ENCODE assay signal across 8 cellular contexts in the genomic region with DNA sequence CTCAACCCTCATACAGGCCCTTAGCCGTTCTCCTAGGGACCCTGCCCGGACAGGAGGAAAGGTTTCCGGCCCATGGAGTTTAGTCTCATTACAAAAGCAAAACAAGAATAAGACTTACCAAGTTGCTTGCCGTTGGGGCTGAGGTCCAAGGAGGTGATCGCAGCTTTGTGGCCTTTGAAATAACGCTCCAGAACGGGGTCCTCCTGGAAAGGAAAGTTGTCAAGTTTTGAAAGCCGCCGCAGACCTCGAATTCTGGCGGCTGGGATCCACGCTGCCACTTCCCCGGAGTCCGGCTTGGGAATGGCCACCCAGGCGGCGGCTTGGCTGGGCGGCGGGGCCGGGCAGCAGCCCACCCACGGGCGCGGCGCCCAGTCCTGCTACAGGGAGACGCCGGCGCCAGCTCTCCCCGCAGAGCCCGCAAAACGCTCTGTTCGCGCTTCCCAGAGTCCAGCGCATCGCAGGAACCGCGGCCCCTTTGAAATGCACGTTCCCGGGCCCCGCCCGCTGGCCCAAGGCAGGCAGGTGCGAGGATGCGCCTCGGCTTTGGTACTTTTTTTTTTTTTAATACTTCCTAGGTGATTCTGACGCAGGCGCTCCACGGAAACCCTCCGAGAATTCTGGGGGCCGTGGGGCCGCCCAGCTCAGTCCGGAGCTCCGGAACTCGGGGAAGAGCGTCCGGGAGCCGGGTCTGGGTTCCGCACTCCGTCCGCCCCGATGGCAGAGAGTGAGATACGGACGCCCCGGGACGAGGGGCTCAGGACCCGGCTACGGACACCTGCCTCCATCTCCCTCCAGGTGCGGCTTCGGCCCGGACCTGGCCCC. TPM values are rescaled to one million over a fixed set of nuclear protein-coding genes. Genes with fewer than 3 reads are reported as not detected.
DNase-seq lines count a peak whose midpoint lies in the region; ATAC-seq and TF ChIP-seq lines count a peak whose summit lies in the region.

No MANE protein-coding gene starts in this region.

- peak overlapping the region; percentile 95 for H3K27ac Mint-ChIP-seq in activated B cell treated with CpG ODN at 0.5 μM for 24 hours

- intact Hi-C loops in activated B cell treated with CpG ODN at 0.5 μM for 24 hours (cut with micrococcal nuclease) (loop anchor here (1.0 to 5.0 kb wide), 4 partner anchors 30 to 727 kb away; no protein-coding TSS in a partner anchor), colonic mucosa (cut with DNase I) (loop anchor here (2.0 to 10.0 kb wide), 4 partner anchors 54 to 960 kb away; partner anchors contain the start of gene DUSP6), right lobe of liver (cut with DNase I) (loop anchor here in 1 of 2 donors (10.0 kb wide), 1 partner anchor 50 kb away; no protein-coding TSS in a partner anchor)

- ATAC-seq in GM21786 (IDR thresholded peaks at IDR 0.05; ENCODE audit: unreplicated experiment) (peak; percentile 20), activated B cell treated with CpG ODN at 0.5 μM for 24 hours (ENCODE audit: low read depth) (peak; percentile 17), right lobe of liver (peak; percentile 34 to 55 (median 44))

- no peak for TF ChIP-seq CTCF in GM10248 (IDR thresholded peaks at IDR 0.05; ENCODE audit: control extremely low read depth, extremely low read depth, low read depth, missing control alignments)
- no peak for TF ChIP-seq CTCF in activated B cell treated with CpG ODN at 0.5 μM for 24 hours (IDR thresholded peaks at IDR 0.05)
- TF ChIP-seq CTCF in colonic mucosa (IDR thresholded peaks at IDR 0.05), result no peak
- TF ChIP-seq CTCF in right lobe of liver (IDR thresholded peaks at IDR 0.05), result no peak

- no peak for TF ChIP-seq POLR2A in right lobe of liver (IDR thresholded peaks at IDR 0.05)

- H3K36me3 Mint-ChIP-seq in activated B cell treated with CpG ODN at 0.5 μM for 24 hours (ENCODE audit: low read depth), result peaks cover 26% of the 10 kb centered on the region

- H3K27me3 Mint-ChIP-seq in activated B cell treated with CpG ODN at 0.5 μM for 24 hours, result no peaks in the 10 kb centered on the region

- DNase-seq in GM10248 (ENCODE audit: extremely low spot score), result peak; percentile 60
- peak; percentile 47 for DNase-seq in KBM-7
- DNase-seq in activated B cell treated with CpG ODN at 0.5 μM for 24 hours, result no peak
- DNase-seq in colonic mucosa, result peak; percentile 77
- peak; percentile 68 to 78 (median 71) for DNase-seq in right lobe of liver
- peak; percentile 32 to 47 for DNase-seq in stimulated activated CD4-positive, alpha-beta T cell treated with anti-CD3 and anti-CD28 coated beads, Interleukin-4, amount 100 ng/mL, for 48 hours (ENCODE audit: low read depth in 2 of 2)
- DNase-seq in NCI-H1694 (lab: John Stamatoyannopoulos, UW), result no peak

- H3K27ac ChIP-seq in colonic mucosa, result peak overlapping the region; percentile 96
- H3K27ac ChIP-seq in right lobe of liver, result peak overlapping the region; percentile 81 to 91 (median 82)

- WGBS in right lobe of liver (ENCODE audit: insufficient coverage, low coverage, low lambda C conversion rate, missing lambda C conversion rate), result 0% methylated on average over 10 of the region's 67 CpGs

- peak overlapping the region; percentile 99 for H3K4me3 Mint-ChIP-seq in activated B cell treated with CpG ODN at 0.5 μM for 24 hours

- in situ Hi-C loops in KBM-7 (cut with MboI; ENCODE audit: low pct_unique_long_range_greater_than_20kb, low sequenced_read_pairs), result no loop called here

- CTCF ChIA-PET in GM10248 (lab: Yijun Ruan, JAX) (interaction anchor here (0.9 to 9.7 kb wide), 14 partner anchors 13 to 506 kb away, joined by 3 to 132 read pairs (median 4); partner anchors contain the start of gene ATP2B1), activated B cell treated with CpG ODN at 0.5 μM for 24 hours (lab: Charles Lee) (interaction anchor here (0.8 to 5.1 kb wide), 14 partner anchors 14 to 1461 kb away, joined by 3 to 20 read pairs (median 3); no protein-coding TSS in a partner anchor)

- POLR2A ChIA-PET in GM10248 (lab: Yijun Ruan, JAX), result interaction anchor here (0.6 kb wide), 1 partner anchor 278 kb away, joined by 4 read pairs; no protein-coding TSS in a partner anchor
- POLR2A ChIA-PET in activated B cell treated with CpG ODN at 0.5 μM for 24 hours (lab: Charles Lee), result interaction anchor here (0.7 to 2.9 kb wide), 12 partner anchors 31 to 1383 kb away, joined by 3 to 11 read pairs (median 4); partner anchors contain the start of genes ATP2B1, CEP290, DUSP6 and TMTC3

- H3K27me3 ChIP-seq in colonic mucosa (no peaks in the 10 kb centered on the region), right lobe of liver (no peaks in the 10 kb centered on the region)

- H3K4me3 ChIP-seq in colonic mucosa (peak overlapping the region; percentile 92), right lobe of liver (peak overlapping the region; percentile 87 to 95 (median 89))

- H3K4me1 ChIP-seq in colonic mucosa, result peaks cover 7% of the 10 kb centered on the region
- peaks cover 0 to 31% (median 12%) of the 10 kb centered on the region in 4 donors for H3K4me1 ChIP-seq in right lobe of liver

- H3K4me1 Mint-ChIP-seq in activated B cell treated with CpG ODN at 0.5 μM for 24 hours, result peaks cover 60% of the 10 kb centered on the region

- peak overlapping the region; percentile 78 to 99 for H3K9ac ChIP-seq in colonic mucosa (ENCODE audit: low read depth in 2 of 2, low read length in 2 of 2)

- H3K9me3 Mint-ChIP-seq in activated B cell treated with CpG ODN at 0.5 μM for 24 hours, result no peaks in the 10 kb centered on the region

- H3K9me3 ChIP-seq in colonic mucosa (no peaks in the 10 kb centered on the region), right lobe of liver (no peaks in the 10 kb centered on the region)

- H3K36me3 ChIP-seq in colonic mucosa (no peaks in the 10 kb centered on the region), right lobe of liver (no peaks in the 10 kb centered on the region)

RNA-seq across cellular contexts. Expression of gene GALNT4, which starts 0.6 kb away (rescaled TPM):
- total RNA-seq in activated B cell treated with CpG ODN at 0.5 μM for 24 hours (6.2 and 6.3 TPM in 2 replicates), colonic mucosa (10 to 100 TPM; 37.2 to 54.4 TPM), right lobe of liver (1 to 10 TPM; 2.5 to 6.2 (median 4.1) TPM)

RNA-seq across cellular contexts. Expression of gene POC1B, which starts 0.6 kb away (rescaled TPM):
- total RNA-seq in activated B cell treated with CpG ODN at 0.5 μM for 24 hours, result 21.7 and 27.3 TPM in 2 replicates
- 10 to 100 TPM; 31.4 to 32.0 TPM for total RNA-seq in colonic mucosa
- 10 to 100 TPM in 1 of 6 experiments, 1 to 10 TPM in 5; 5.3 to 14.5 (median 6.9) TPM for total RNA-seq in right lobe of liver

Comparison
In these comparisons a context has a peak if more than half of its experiments do, and no peak if none do; other contexts are left out.
1. DNase-seq: peak in GM10248 (single experiment), KBM-7 (single experiment), colonic mucosa (single experiment), right lobe of liver (3 of 3) and stimulated activated CD4-positive, alpha-beta T cell treated with anti-CD3 and anti-CD28 coated beads, Interleukin-4, amount 100 ng/mL, for 48 hours (2 of 2); none in activated B cell treated with CpG ODN at 0.5 μM for 24 hours (single experiment) and NCI-H1694 (single experiment).
2. Peak in every context shown above with its lines, with median percentiles within 50 percentile points of each other: ATAC-seq.